In genomic region chr3:101848754-101849713, GRCh38 we compare ENCODE assay signal across 8 cellular contexts. TPM values are rescaled to one million over a fixed set of nuclear protein-coding genes. Genes with fewer than 3 reads are reported as not detected.
DNase-seq lines count a peak whose midpoint lies in the region; TF ChIP-seq lines count a peak whose summit lies in the region.

TSS of gene NFKBIZ (plus strand) at chr3:101849514. CDS start at chr3:101849629, 115 bp downstream.

- peak within 1 kb of the TSS; percentile 97 for H3K27ac Mint-ChIP-seq in activated naive CD4-positive, alpha-beta T cell treated with anti-CD3 and anti-CD28 coated beads, Interleukin-2, amount 10 ng/mL, durations not matched to agents 7 days and 5 days

- H3K4me2 ChIP-seq in MM.1S (ENCODE audit: low read depth, low read length): peak within 1 kb of the TSS; percentile 77

- peaks cover 37% of the 10 kb centered on the region for H3K79me2 ChIP-seq in MM.1S (ENCODE audit: low read length)

- no peaks in the 10 kb centered on the region for H3K27me3 Mint-ChIP-seq in activated naive CD4-positive, alpha-beta T cell treated with anti-CD3 and anti-CD28 coated beads, Interleukin-2, amount 10 ng/mL, durations not matched to agents 7 days and 5 days

- H3K9ac ChIP-seq in MM.1S (ENCODE audit: low read length): peak within 1 kb of the TSS; percentile 97
- peak within 1 kb of the TSS; percentile 63 for H3K9ac ChIP-seq in SK-N-MC (ENCODE audit: insufficient read length)

- no peak for TF ChIP-seq CTCF in MM.1S (IDR thresholded peaks at IDR 0.05; ENCODE audit: low read length)

- H3K36me3 Mint-ChIP-seq in activated naive CD4-positive, alpha-beta T cell treated with anti-CD3 and anti-CD28 coated beads, Interleukin-2, amount 10 ng/mL, durations not matched to agents 7 days and 5 days: peaks cover 46% of the 10 kb centered on the region

- in situ Hi-C loops in G401 (cut with HindIII; ENCODE audit: low sequenced_read_pairs): no loop called here

- peak within 1 kb of the TSS; percentile 86 for H3K4me3 Mint-ChIP-seq in activated naive CD4-positive, alpha-beta T cell treated with anti-CD3 and anti-CD28 coated beads, Interleukin-2, amount 10 ng/mL, durations not matched to agents 7 days and 5 days

- peak within 1 kb of the TSS; percentile 71 for H2AFZ ChIP-seq in MM.1S (ENCODE audit: low read length)

- H3K9me3 ChIP-seq in MM.1S (replicated peaks; ENCODE audit: insufficient read depth, low read length): no peaks in the 10 kb centered on the region
- no peaks in the 10 kb centered on the region for H3K9me3 ChIP-seq in SK-N-MC (ENCODE audit: low read depth, low read length)

- peaks cover 21% of the 10 kb centered on the region for H3F3A ChIP-seq in MM.1S (ENCODE audit: insufficient read depth, low read length)

- H3K27ac ChIP-seq in MM.1S (ENCODE audit: low read length) (peak within 1 kb of the TSS; percentile 87), SK-N-MC (peak within 1 kb of the TSS; percentile 20; the same call in 1 of the 2 replicates)

- H3K9me3 Mint-ChIP-seq in activated naive CD4-positive, alpha-beta T cell treated with anti-CD3 and anti-CD28 coated beads, Interleukin-2, amount 10 ng/mL, durations not matched to agents 7 days and 5 days: no peaks in the 10 kb centered on the region

- DNase-seq in G401 (ENCODE audit: low spot score) (peak; percentile 91), HCEC 1CT (peak; percentile 93), MM.1S (peak; percentile 92), SK-N-MC (ENCODE audit: low read depth, low spot score) (no peak), globus pallidus (ENCODE audit: low spot score) (peak; percentile 89), nucleus accumbens (lab: John Stamatoyannopoulos, UW) (peak; percentile 24 to 94 (median 84)), superior temporal gyrus (ENCODE audit: extremely low spot score) (peak; percentile 78)
- peak; percentile 96 for DNase-seq in activated naive CD4-positive, alpha-beta T cell treated with anti-CD3 and anti-CD28 coated beads, Interleukin-2, amount 10 ng/mL, durations not matched to agents 7 days and 5 days

- peaks cover 21% of the 10 kb centered on the region for H3K36me3 ChIP-seq in MM.1S (replicated peaks; ENCODE audit: insufficient read depth, low read length)
- no peaks in the 10 kb centered on the region for H3K36me3 ChIP-seq in SK-N-MC (ENCODE audit: insufficient read depth, low read length)

- no peaks in the 10 kb centered on the region for H3K27me3 ChIP-seq in MM.1S (replicated peaks; ENCODE audit: insufficient read depth, low read length)

- H3K4me1 Mint-ChIP-seq in activated naive CD4-positive, alpha-beta T cell treated with anti-CD3 and anti-CD28 coated beads, Interleukin-2, amount 10 ng/mL, durations not matched to agents 7 days and 5 days: peaks cover 43% of the 10 kb centered on the region

- H3K4me3 ChIP-seq in MM.1S (ENCODE audit: low read length) (peak within 1 kb of the TSS; percentile 92), SK-N-MC (peak within 1 kb of the TSS; percentile 83)

- H3K4me1 ChIP-seq in MM.1S (ENCODE audit: low read length): peaks cover 14% of the 10 kb centered on the region

- no peaks in the 10 kb centered on the region for H4K20me1 ChIP-seq in MM.1S (ENCODE audit: insufficient read depth, low read length)

- CTCF ChIA-PET in activated naive CD4-positive, alpha-beta T cell treated with anti-CD3 and anti-CD28 coated beads, Interleukin-2, amount 10 ng/mL, durations not matched to agents 7 days and 5 days (lab: Charles Lee): interaction anchor here (1.0 to 1.7 kb wide), 9 partner anchors 21 to 376 kb away, joined by 3 to 12 read pairs (median 4); no protein-coding TSS in a partner anchor

- H3K9me2 ChIP-seq in MM.1S (replicated peaks; ENCODE audit: insufficient read depth, low read length): no peaks in the 10 kb centered on the region

RNA-seq across cellular contexts. Expression of gene NFKBIZ, which starts in this region (rescaled TPM):
- 4.7 and 15.7 TPM in 2 replicates for total RNA-seq in G401 (2014; rRNA removed; shearing (Covaris generic))
